12 cellular contexts compared by ENCODE assay signal in the genomic region with DNA sequence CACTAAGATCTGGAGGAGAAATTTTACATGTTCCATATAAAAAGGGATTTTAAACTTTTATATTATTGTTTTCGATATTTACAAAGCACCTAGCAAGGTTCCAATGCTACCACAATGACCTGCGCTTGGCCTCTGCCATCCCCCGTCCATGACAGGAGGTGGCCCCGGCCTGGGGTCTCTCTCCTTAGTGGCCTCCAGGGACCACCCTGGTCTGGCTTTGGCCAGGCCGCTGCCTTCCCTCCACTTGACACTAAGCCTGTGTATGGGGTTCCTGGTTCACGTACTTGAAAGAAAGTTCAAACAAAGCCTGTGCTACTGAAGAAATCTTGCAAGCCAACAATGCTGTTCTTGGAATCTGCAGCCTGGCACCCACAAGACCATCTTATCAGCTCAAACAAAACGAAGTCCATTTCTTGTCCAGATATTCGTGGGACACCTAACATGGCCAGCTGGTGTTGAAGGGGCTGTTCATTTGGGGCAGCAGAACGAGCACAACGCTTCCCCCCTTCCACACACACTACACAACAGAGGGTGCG.
"Had no signal": no experiment of that assay in that cellular context is flagged by ENCODE, and none has a peak within 500 bp of the region (broad histone marks: within the 10 kb centered on the region; RNA-seq: fewer than 3 reads in every experiment).

No MANE protein-coding gene starts in this region.

- FAIRE-seq: bronchial epithelial cell, TTC549 had no signal

- H3K9ac ChIP-seq: parathyroid adenoma had no signal

- H3K27ac ChIP-seq: ascending aorta, dorsolateral prefrontal cortex, parathyroid adenoma, transverse colon had no signal

- H3K4me1 ChIP-seq: ascending aorta, parathyroid adenoma had no signal

- H3K9me3 ChIP-seq: ascending aorta, transverse colon had no signal

- DNase-seq: activated CD4-positive, alpha-beta T cell treated with anti-CD3 and anti-CD28 coated beads, Interleukin-2, amount 10 ng/mL, durations not matched to agents 7 days and 5 days; activated naive CD4-positive, alpha-beta T cell treated with anti-CD3 and anti-CD28 coated beads, Interleukin-2, amount 10 ng/mL, durations not matched to agents 7 days and 5 days; dorsolateral prefrontal cortex; erythroblast; islet precursor cell; mammary epithelial cell; T-helper 2 cell; transverse colon had no signal

- H3K27me3 ChIP-seq: ascending aorta, dorsolateral prefrontal cortex, transverse colon had no signal

- H3K4me3 ChIP-seq: ascending aorta, dorsolateral prefrontal cortex, transverse colon had no signal

- H2AFZ ChIP-seq: parathyroid adenoma had no signal

- H3K79me2 ChIP-seq: parathyroid adenoma had no signal

- H3K36me3 ChIP-seq: ascending aorta, transverse colon had no signal
